In genomic region chr6:64010010-64010409, GRCh38 we compare ENCODE assay signal across 19 cellular contexts.
DNase-seq lines count a peak whose midpoint lies in the region; ATAC-seq and TF ChIP-seq lines count a peak whose summit lies in the region.
"Had no signal": no experiment of that assay in that cellular context is flagged by ENCODE, and none has a peak within 500 bp of the region (broad histone marks: within the 10 kb centered on the region; RNA-seq: fewer than 3 reads in every experiment).

No MANE protein-coding gene starts in this region.

- H3K27ac Mint-ChIP-seq in immature natural killer cell, result peak overlapping the region in 1 of 6 donors; percentile 7

- peaks cover 0 to 4% (median 3%) of the 10 kb centered on the region in 3 donors for H3K36me3 Mint-ChIP-seq in immature natural killer cell

- H3K36me3 ChIP-seq in heart right ventricle (no peaks in the 10 kb centered on the region), thyroid gland (no peaks in the 10 kb centered on the region)
- H3K36me3 ChIP-seq: MG63 had no signal

- TF ChIP-seq CTCF in heart right ventricle (IDR thresholded peaks at IDR 0.05) (no peak), thyroid gland (IDR thresholded peaks at IDR 0.05) (no peak)

- H3K9me3 ChIP-seq in heart right ventricle (peaks cover 0 to 24% (median 0%) of the 10 kb centered on the region in 11 donors), thyroid gland (no peaks in the 10 kb centered on the region)
- H3K9me3 ChIP-seq: Caco-2, MG63 had no signal

- DNase-seq in heart right ventricle, result peak; percentile 6 to 14
- DNase-seq in left cardiac atrium, result no peak
- peak; percentile 9 for DNase-seq in cerebellar cortex (ENCODE audit: low spot score)
- DNase-seq in left kidney (ENCODE audit: low read depth, low spot score), result peak; percentile 48
- peak; percentile 90 to 96 for DNase-seq in thyroid gland
- DNase-seq in EL, result no peak
- DNase-seq in immature natural killer cell, result no peak
- no peak for DNase-seq in COLO829 (ENCODE audit: low spot score)
- DNase-seq: AML-193, Caco-2, DND-41, GM23248, MG63, NCI-H1417 treated with DMSO at 0.1 percent for 48 hours, NCI-H2029, NCI-H2227 treated with DMSO at 0.1 percent for 48 hours, NCI-H510A had no signal

- 60 to 72% methylated on average over 8 of the region's 8 CpGs for WGBS in heart right ventricle, 2 donors
- 50 to 52% methylated on average over 8 of the region's 8 CpGs for WGBS in thyroid gland, 2 donors

- H3K27me3 Mint-ChIP-seq in immature natural killer cell (ENCODE audit: low read depth in 3 of 3), result peaks cover 0 to 4% (median 1%) of the 10 kb centered on the region in 3 donors

- TF ChIP-seq POLR2A in thyroid gland (IDR thresholded peaks at IDR 0.05), result peak in 1 of 2 donors; percentile 17

- H3K4me1 ChIP-seq in heart right ventricle, result peaks cover 0 to 8% (median 0%) of the 10 kb centered on the region in 9 donors
- H3K4me1 ChIP-seq in thyroid gland, result peaks cover 10 to 21% of the 10 kb centered on the region in 2 donors

- H3K4me3 Mint-ChIP-seq in immature natural killer cell, result no peak overlapping the region

- H3K27ac ChIP-seq in heart right ventricle (no peak overlapping the region), thyroid gland (peak overlapping the region; percentile 5 to 69 (median 43))
- H3K27ac ChIP-seq: GM23248, RWPE1 had no signal

- ATAC-seq in heart right ventricle (peak in 1 of 8 donors; percentile 27), left cardiac atrium (no peak)
- ATAC-seq: K562 had no signal

- H3K27me3 ChIP-seq in heart right ventricle (no peaks in the 10 kb centered on the region), thyroid gland (no peaks in the 10 kb centered on the region)
- H3K27me3 ChIP-seq: MG63 had no signal

- H3K4me3 ChIP-seq in heart right ventricle, result no peak overlapping the region
- no peak overlapping the region for H3K4me3 ChIP-seq in thyroid gland (replicated peaks in 1 of 3)
- H3K4me3 ChIP-seq: GM23248, K562, MG63 had no signal

- intact Hi-C loops in heart right ventricle (cut with DNase I), result loop anchor here in 3 of 10 donors (5.0 to 10.0 kb wide), 2 partner anchors 322 to 325 kb away; no protein-coding TSS in a partner anchor
- intact Hi-C loops in left cardiac atrium (cut with DNase I), result no loop called here
- intact Hi-C loops in thyroid gland (cut with DNase I), result loop anchor here (10.0 kb wide), 1 partner anchor 315 kb away; no protein-coding TSS in a partner anchor

- peaks cover 9 to 66% (median 36%) of the 10 kb centered on the region in 6 donors for H3K9me3 Mint-ChIP-seq in immature natural killer cell

- no peaks in the 10 kb centered on the region for H3K4me1 Mint-ChIP-seq in immature natural killer cell

Comparison
In these comparisons a context has a peak if more than half of its experiments do, and no peak if none do; other contexts are left out.
1. DNase-seq: peak in heart right ventricle (2 of 2), cerebellar cortex (single experiment), left kidney (single experiment) and thyroid gland (2 of 2); none in left cardiac atrium (single experiment), EL (single experiment), immature natural killer cell (0 of 3) and COLO829 (single experiment).
2. H3K27ac ChIP-seq: peak in thyroid gland (3 of 3); none in heart right ventricle (0 of 10).